11 cellular contexts compared by ENCODE assay signal in the genomic region with DNA sequence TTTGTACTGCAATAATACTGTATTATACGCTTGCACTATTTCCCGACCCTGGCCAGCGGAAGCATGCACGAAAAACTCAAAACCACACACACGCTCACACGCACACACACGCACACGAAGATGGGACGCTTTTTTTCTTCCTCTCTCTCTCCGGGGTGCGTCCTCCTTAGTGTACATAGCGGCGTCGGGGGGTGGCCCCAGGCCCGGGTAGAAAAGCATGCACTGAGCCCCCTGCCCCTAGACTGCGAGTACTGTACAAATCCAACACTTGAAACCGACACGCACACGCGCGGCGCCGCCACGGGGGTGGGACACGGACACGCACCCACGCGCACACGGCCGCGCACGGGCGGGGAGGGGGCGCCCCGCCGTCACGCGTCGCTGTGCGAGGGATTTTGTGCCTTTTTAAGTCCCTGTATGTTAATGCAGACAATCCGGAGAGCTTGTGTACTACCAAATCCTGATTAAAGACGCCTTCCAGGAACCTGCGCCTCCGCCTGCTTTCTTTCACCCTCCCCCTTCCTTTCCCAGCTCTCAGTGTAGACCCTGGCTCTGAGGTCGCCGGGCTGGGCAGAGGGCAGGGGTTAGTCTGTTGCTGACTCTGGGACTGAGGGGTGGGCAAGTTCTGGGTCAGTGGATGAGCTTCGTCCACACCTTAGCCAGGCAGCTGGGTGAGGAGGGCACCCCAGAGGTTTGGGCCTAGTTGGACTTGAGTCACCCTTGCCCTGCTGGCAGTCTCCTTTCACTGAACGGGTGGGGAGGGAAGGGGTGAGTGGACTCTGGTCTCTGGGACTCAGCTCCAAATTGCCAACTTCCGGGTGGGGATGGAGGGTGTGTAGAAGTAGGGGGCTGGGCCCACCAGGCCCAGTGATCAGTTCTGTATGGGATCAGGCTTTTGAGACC. TPM values are rescaled to one million over a fixed set of nuclear protein-coding genes. Genes with fewer than 3 reads are reported as not detected.
DNase-seq lines count a peak whose midpoint lies in the region; ATAC-seq and TF ChIP-seq lines count a peak whose summit lies in the region.
"Had no signal": no experiment of that assay in that cellular context is flagged by ENCODE, and none has a peak within 500 bp of the region (broad histone marks: within the 10 kb centered on the region; RNA-seq: fewer than 3 reads in every experiment).

No MANE protein-coding gene starts in this region.

- no peaks in the 10 kb centered on the region for H3K36me3 Mint-ChIP-seq in activated T-helper 17 cell treated with anti-CD3 and anti-CD28 coated beads, Interleukin-2, amount 50 U/mL, for 72 hours (ENCODE audit: low read depth)

- intact Hi-C loops in breast epithelium (cut with DNase I; ENCODE audit: low total_unique reads) = no loop called here
- intact Hi-C loops in mammary epithelial cell (cut with micrococcal nuclease) = no loop called here
- intact Hi-C loops in PC-9 (cut with micrococcal nuclease; ENCODE audit: unreplicated experiment) = no loop called here

- H3K4me1 ChIP-seq in breast epithelium (peaks cover 0 to 8% of the 10 kb centered on the region in 2 donors), mammary epithelial cell (ENCODE audit: insufficient read depth, low read length) (no peaks in the 10 kb centered on the region), thoracic aorta (ENCODE audit: control insufficient read depth in 1 of 2, low read depth in 2 of 2) (peaks cover 0 to 14% of the 10 kb centered on the region in 2 donors), PC-9 (replicated peaks; ENCODE audit: insufficient read depth) (no peaks in the 10 kb centered on the region)

- peak overlapping the region; percentile 72 for H3K4me3 Mint-ChIP-seq in activated T-helper 17 cell treated with anti-CD3 and anti-CD28 coated beads, Interleukin-2, amount 50 U/mL, for 72 hours

- peak; percentile 59 for ATAC-seq in activated T-helper 17 cell treated with anti-CD3 and anti-CD28 coated beads, Interleukin-2, amount 50 U/mL, for 72 hours (replicated peaks)
- no peak for ATAC-seq in thoracic aorta (ENCODE audit: insufficient number of reproducible peaks, low FRiP score, low read depth)

- H3K27me3 Mint-ChIP-seq in activated T-helper 17 cell treated with anti-CD3 and anti-CD28 coated beads, Interleukin-2, amount 50 U/mL, for 72 hours = peaks cover 18% of the 10 kb centered on the region

- peak overlapping the region; percentile 54 for H3K27ac Mint-ChIP-seq in activated T-helper 17 cell treated with anti-CD3 and anti-CD28 coated beads, Interleukin-2, amount 50 U/mL, for 72 hours

- POLR2A ChIA-PET in PC-9 (lab: Charles Lee; ENCODE audit: unreplicated experiment) = no interaction called here

- WGBS in mammary epithelial cell (ENCODE audit: low coverage, missing lambda C conversion rate) = 83% methylated on average over 28 of the region's 49 CpGs

- H3K9me3 Mint-ChIP-seq in activated T-helper 17 cell treated with anti-CD3 and anti-CD28 coated beads, Interleukin-2, amount 50 U/mL, for 72 hours = no peaks in the 10 kb centered on the region

- H3K4me3 ChIP-seq in breast epithelium (peak overlapping the region in 2 of 3 donors; percentile 52 to 64), mammary epithelial cell (replicated peaks in 1 of 3; ENCODE audit: insufficient read depth in 1 of 3, low read depth in 2 of 3, low read length in 3 of 3) (no peak overlapping the region), thoracic aorta (peak overlapping the region; percentile 65), PC-9 (no peak overlapping the region), brain microvascular endothelial cell (ENCODE audit: low read depth, low read length) (no peak overlapping the region)

- H3K36me3 ChIP-seq in breast epithelium (no peaks in the 10 kb centered on the region), mammary epithelial cell (ENCODE audit: insufficient read depth, low read length) (no peaks in the 10 kb centered on the region), thoracic aorta (no peaks in the 10 kb centered on the region), PC-9 (ENCODE audit: low read depth) (no peaks in the 10 kb centered on the region), brain microvascular endothelial cell (replicated peaks) (no peaks in the 10 kb centered on the region)

- dilution Hi-C loops in mammary epithelial cell (cut with HindIII; ENCODE audit: low sequenced_read_pairs) = no loop called here

- TF ChIP-seq POLR2A in breast epithelium (IDR thresholded peaks at IDR 0.05) = no peak

- CTCF ChIA-PET in mammary epithelial cell (lab: Charles Lee; ENCODE audit: low non-redundant PET) (no interaction called here), PC-9 (lab: Charles Lee) (no interaction called here)

- peaks cover 6% of the 10 kb centered on the region for H3K4me1 Mint-ChIP-seq in activated T-helper 17 cell treated with anti-CD3 and anti-CD28 coated beads, Interleukin-2, amount 50 U/mL, for 72 hours

- BruUV-seq in mammary epithelial cell (replicated peaks; lab: Mats Ljungman, UMichigan) (no TSS peak), PC-9 (replicated peaks; lab: Mats Ljungman, UMichigan) (no TSS peak)

- in situ Hi-C loops in mammary epithelial cell (cut with MboI; ENCODE audit: low sequenced_read_pairs in 2 of 2) = no loop called here
- in situ Hi-C loops in brain microvascular endothelial cell (cut with HindIII; ENCODE audit: low pct_ligation_motif_present, low sequenced_read_pairs) = no loop called here

- no peaks in the 10 kb centered on the region for H3K79me2 ChIP-seq in mammary epithelial cell (ENCODE audit: insufficient read depth, low read length)
- H3K79me2 ChIP-seq in PC-9 (ENCODE audit: low read depth) = no peaks in the 10 kb centered on the region

- TF ChIP-seq CTCF in breast epithelium (IDR thresholded peaks at IDR 0.05) (no peak), mammary epithelial cell (conservative IDR thresholded peaks at IDR 0.05 in 1 of 2, IDR thresholded peaks at IDR 0.05 in 1 of 2; ENCODE audit: extremely low read depth in 1 of 2, insufficient read depth in 1 of 2, low read depth in 1 of 2, low read length in 2 of 2) (no peak), thoracic aorta (IDR thresholded peaks at IDR 0.05) (no peak), PC-9 (conservative IDR thresholded peaks at IDR 0.05) (no peak), brain microvascular endothelial cell (IDR thresholded peaks at IDR 0.05; ENCODE audit: low read depth, low read length, missing control alignments) (no peak)

- DNase-seq in breast epithelium (ENCODE audit: low spot score in 2 of 2) (no peak), mammary epithelial cell (no peak), left kidney (ENCODE audit: low read depth, low spot score) (peak; percentile 60), thoracic aorta (ENCODE audit: low spot score) (no peak), PC-9 (no peak), brain microvascular endothelial cell (no peak), DMS 273 (lab: John Stamatoyannopoulos, UW; ENCODE audit: unreplicated experiment) (no peak)

- H3K27ac ChIP-seq in breast epithelium (no peak overlapping the region), mammary epithelial cell (ENCODE audit: insufficient read depth, low read depth, low read length) (no peak overlapping the region), thoracic aorta (no peak overlapping the region), PC-9 (no peak overlapping the region), brain microvascular endothelial cell (no peak overlapping the region)

- H2AFZ ChIP-seq in mammary epithelial cell (ENCODE audit: low read depth, low read length) = no peak overlapping the region
- no peak overlapping the region for H2AFZ ChIP-seq in PC-9

- H3K9me2 ChIP-seq in PC-9 (ENCODE audit: insufficient read depth) = no peaks in the 10 kb centered on the region

- H3K9me3 ChIP-seq in breast epithelium (no peaks in the 10 kb centered on the region), mammary epithelial cell (replicated peaks; ENCODE audit: insufficient read depth, low read length) (no peaks in the 10 kb centered on the region), thoracic aorta (no peaks in the 10 kb centered on the region), PC-9 (ENCODE audit: insufficient read depth, low read depth) (no peaks in the 10 kb centered on the region)

- no peaks in the 10 kb centered on the region for H4K20me1 ChIP-seq in mammary epithelial cell (ENCODE audit: insufficient read depth, low read length)
- no peaks in the 10 kb centered on the region for H4K20me1 ChIP-seq in PC-9 (ENCODE audit: insufficient read depth)

- H3K9ac ChIP-seq in mammary epithelial cell (ENCODE audit: insufficient read depth, low read length) = no peak overlapping the region

- no peaks in the 10 kb centered on the region for H3F3A ChIP-seq in PC-9 (ENCODE audit: insufficient read depth, low read depth)

- H3K27me3 ChIP-seq in breast epithelium (peaks cover 0 to 9% of the 10 kb centered on the region in 2 donors), mammary epithelial cell (ENCODE audit: insufficient read depth, low read length) (peaks cover 6% of the 10 kb centered on the region), thoracic aorta (replicated peaks; ENCODE audit: insufficient read depth) (no peaks in the 10 kb centered on the region), PC-9 (ENCODE audit: insufficient read depth, low read depth) (peaks cover 8% of the 10 kb centered on the region; the same call in 1 of the 2 replicates), brain microvascular endothelial cell (replicated peaks) (peaks cover 46% of the 10 kb centered on the region)

- H3K4me2 ChIP-seq in mammary epithelial cell (ENCODE audit: insufficient read depth, low read depth, low read length) (no peak overlapping the region), PC-9 (no peak overlapping the region)

RNA-seq across cellular contexts. Expression of a gene that starts 21.6 kb away (rescaled TPM):
- total RNA-seq in breast epithelium (not detected), mammary epithelial cell (not detected), thoracic aorta (not detected), PC-9 (2021) (not detected in 2 replicates)
- not detected for polyA plus RNA-seq in mammary epithelial cell
- not detected for polyA minus RNA-seq in mammary epithelial cell
- not detected for total RNA-seq in activated T-helper 17 cell treated with anti-CD3 and anti-CD28 coated beads, Interleukin-2, amount 50 U/mL, for 72 hours
- total RNA-seq: fibroblast of lung, M059J, skeletal muscle tissue had no signal
- polyA plus RNA-seq: fibroblast of lung had no signal

RNA-seq across cellular contexts. Expression of a gene that starts 32.2 kb away (rescaled TPM):
- total RNA-seq in breast epithelium = 1 to 10 TPM; 1.6 to 2.1 (median 1.9) TPM
- total RNA-seq in mammary epithelial cell = under 1 TPM in 1 of 2 donors, not detected in 1; 0.50 TPM
- 0.39 TPM for polyA plus RNA-seq in mammary epithelial cell
- polyA minus RNA-seq in mammary epithelial cell = not detected
- total RNA-seq in activated T-helper 17 cell treated with anti-CD3 and anti-CD28 coated beads, Interleukin-2, amount 50 U/mL, for 72 hours = 1 to 10 TPM; 4.2 to 4.6 TPM
- not detected for total RNA-seq in thoracic aorta
- 5.7 and 10.0 TPM in 2 replicates for total RNA-seq in PC-9 (2021)
- total RNA-seq: fibroblast of lung, M059J had no signal
- polyA plus RNA-seq: fibroblast of lung had no signal

RNA-seq across cellular contexts. Expression of a gene that starts 33.1 kb away (rescaled TPM):
- total RNA-seq in breast epithelium (under 1 TPM in 1 of 3 donors, not detected in 2; under 0.01 TPM), mammary epithelial cell (under 1 TPM in 1 of 2 donors, not detected in 1; under 0.01 TPM), thoracic aorta (not detected), PC-9 (2021) (0.07 and 0.15 TPM in 2 replicates)
- not detected for polyA plus RNA-seq in mammary epithelial cell
- polyA minus RNA-seq in mammary epithelial cell = not detected
- total RNA-seq in activated T-helper 17 cell treated with anti-CD3 and anti-CD28 coated beads, Interleukin-2, amount 50 U/mL, for 72 hours = 1 to 10 TPM; 2.2 to 3.6 TPM
- total RNA-seq: skeletal muscle tissue had no signal
- polyA plus RNA-seq: fibroblast of lung had no signal

RNA-seq across cellular contexts. Expression of a gene that starts 47.1 kb away (rescaled TPM):
- total RNA-seq in breast epithelium (10 to 100 TPM; 46.5 to 61.1 (median 53.7) TPM), mammary epithelial cell (10 to 100 TPM; 55.2 to 56.9 TPM), thoracic aorta (10 to 100 TPM; 16.7 to 54.7 TPM), PC-9 (2021) (43.5 and 57.0 TPM in 2 replicates)
- polyA plus RNA-seq in mammary epithelial cell = 112 TPM
- 24.8 TPM for polyA minus RNA-seq in mammary epithelial cell
- total RNA-seq in activated T-helper 17 cell treated with anti-CD3 and anti-CD28 coated beads, Interleukin-2, amount 50 U/mL, for 72 hours = 10 to 100 TPM; 42.6 to 57.8 TPM

Comparison
In these comparisons a context has a peak if more than half of its experiments do, and no peak if none do; other contexts are left out.
1. H3K4me3 ChIP-seq: peak in breast epithelium (2 of 3) and thoracic aorta (single experiment); none in mammary epithelial cell (0 of 3), PC-9 (single experiment) and brain microvascular endothelial cell (single experiment).